ENCODE assay signal across 15 cellular contexts in the genomic region with DNA sequence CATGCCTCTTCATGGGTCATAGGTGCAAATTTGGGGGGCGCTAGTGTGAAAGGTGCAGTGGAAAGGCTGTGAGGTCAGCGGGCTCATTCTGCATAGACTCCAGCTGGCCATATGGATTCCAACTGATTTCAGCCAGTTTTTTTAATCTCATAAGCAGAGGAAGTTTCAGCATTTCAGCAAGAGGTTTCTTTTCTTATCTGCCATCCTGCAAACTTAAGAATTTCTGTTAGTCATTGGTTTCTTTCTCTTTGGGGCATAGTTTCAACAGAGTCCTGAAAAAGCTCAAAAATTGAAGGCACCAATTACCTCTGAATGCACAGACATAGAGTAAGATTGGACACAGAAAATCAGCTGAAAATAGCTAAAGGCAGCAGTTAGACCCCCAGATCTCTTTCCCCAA. TPM values are rescaled to one million over a fixed set of nuclear protein-coding genes. Genes with fewer than 3 reads are reported as not detected.
"Had no signal": no experiment of that assay in that cellular context is flagged by ENCODE, and none has a peak within 500 bp of the region (broad histone marks: within the 10 kb centered on the region; RNA-seq: fewer than 3 reads in every experiment).

No MANE protein-coding gene starts in this region.

- H3K27me3 Mint-ChIP-seq: activated naive CD8-positive, alpha-beta T cell treated with anti-CD3 and anti-CD28 coated beads for 36 hours had no signal

- H3K9me3 ChIP-seq: suprapubic skin, upper lobe of left lung had no signal

- ATAC-seq: sciatic nerve had no signal

- H3K4me3 Mint-ChIP-seq: activated naive CD8-positive, alpha-beta T cell treated with anti-CD3 and anti-CD28 coated beads for 36 hours; natural killer cell treated with Interleukin-12 subunit alpha and Interleukin-12 subunit beta and Interleukin-15 and Interleukin-18, amount 100 ng/mL, for 72 hours had no signal

- H3K4me3 ChIP-seq: SK-N-MC, suprapubic skin had no signal

- H3K36me3 ChIP-seq: suprapubic skin, upper lobe of left lung had no signal

- H3K4me1 ChIP-seq: suprapubic skin, upper lobe of left lung had no signal

- H3K36me3 Mint-ChIP-seq: activated naive CD8-positive, alpha-beta T cell treated with anti-CD3 and anti-CD28 coated beads for 36 hours; natural killer cell treated with Interleukin-12 subunit alpha and Interleukin-12 subunit beta and Interleukin-15 and Interleukin-18, amount 100 ng/mL, for 72 hours had no signal

- H3K27ac ChIP-seq: coronary artery, SK-N-MC, suprapubic skin, upper lobe of left lung, VCaP had no signal

- DNase-seq: activated gamma-delta T cell; aorta; caudate nucleus; effector CD8-positive, alpha-beta T cell; upper lobe of left lung had no signal

- H3K27me3 ChIP-seq: suprapubic skin, upper lobe of left lung had no signal

- H3K9me3 Mint-ChIP-seq: activated naive CD8-positive, alpha-beta T cell treated with anti-CD3 and anti-CD28 coated beads for 36 hours; natural killer cell treated with Interleukin-12 subunit alpha and Interleukin-12 subunit beta and Interleukin-15 and Interleukin-18, amount 100 ng/mL, for 72 hours had no signal

- H3K27ac Mint-ChIP-seq: activated naive CD8-positive, alpha-beta T cell treated with anti-CD3 and anti-CD28 coated beads for 36 hours; natural killer cell treated with Interleukin-12 subunit alpha and Interleukin-12 subunit beta and Interleukin-15 and Interleukin-18, amount 100 ng/mL, for 72 hours had no signal

RNA-seq across cellular contexts. Expression of gene ALOX15, which starts 16.2 kb away (rescaled TPM):
- total RNA-seq: aorta; glomerular endothelial cell; natural killer cell treated with Interleukin-12 subunit alpha and Interleukin-12 subunit beta and Interleukin-15 and Interleukin-18, amount 100 ng/mL, for 72 hours; osteoblast; pulmonary artery endothelial cell had no signal
- polyA plus RNA-seq: aorta had no signal
